ENCODE assay signal across 21 cellular contexts in genomic region chr12:49716546-49716945, GRCh38. TPM values are rescaled to one million over a fixed set of nuclear protein-coding genes. Genes with fewer than 3 reads are reported as not detected.
DNase-seq lines count a peak whose midpoint lies in the region; ATAC-seq and TF ChIP-seq lines count a peak whose summit lies in the region.
"Had no signal": no experiment of that assay in that cellular context is flagged by ENCODE, and none has a peak within 500 bp of the region (broad histone marks: within the 10 kb centered on the region; RNA-seq: fewer than 3 reads in every experiment).

No MANE protein-coding gene starts in this region.

- in situ Hi-C loops in GM13976 (cut with MboI; ENCODE audit: low sequenced_read_pairs, unreplicated experiment) (no loop called here), mammary epithelial cell (cut with MboI; ENCODE audit: low sequenced_read_pairs in 2 of 2) (no loop called here)

- no peak overlapping the region for H3K4me3 Mint-ChIP-seq in WTC11
- H3K4me3 Mint-ChIP-seq: activated naive CD8-positive, alpha-beta T cell; H9 had no signal

- no peaks in the 10 kb centered on the region for H4K20me1 ChIP-seq in OCI-LY3 (ENCODE audit: insufficient read depth, low read length)
- H4K20me1 ChIP-seq in mammary epithelial cell (ENCODE audit: insufficient read depth, low read length), result no peaks in the 10 kb centered on the region

- H2AFZ ChIP-seq in OCI-LY3 (ENCODE audit: low read depth, low read length) (no peak overlapping the region), mammary epithelial cell (ENCODE audit: low read depth, low read length) (no peak overlapping the region)

- peaks cover 5% of the 10 kb centered on the region; the same call in 1 of the 2 replicates for H3K27me3 ChIP-seq in OCI-LY3 (ENCODE audit: low read depth, low read length)
- no peaks in the 10 kb centered on the region for H3K27me3 ChIP-seq in mammary epithelial cell (ENCODE audit: insufficient read depth, low read length)
- H3K27me3 ChIP-seq: breast epithelium had no signal

- H3K4me2 ChIP-seq in OCI-LY3 (ENCODE audit: low read length) (peak overlapping the region; percentile 31), mammary epithelial cell (ENCODE audit: insufficient read depth, low read depth, low read length) (no peak overlapping the region)

- POLR2A ChIA-PET in WTC11 (lab: Charles Lee), result interaction anchor here (0.7 kb wide), 1 partner anchor 112 kb away, joined by 3 read pairs; no protein-coding TSS in a partner anchor

- H3K4me1 ChIP-seq in OCI-LY3 (ENCODE audit: low read length) (peaks cover 13% of the 10 kb centered on the region), mammary epithelial cell (ENCODE audit: insufficient read depth, low read length) (no peaks in the 10 kb centered on the region)
- H3K4me1 ChIP-seq: breast epithelium, sigmoid colon, upper lobe of right lung had no signal

- WGBS in mammary epithelial cell (ENCODE audit: low coverage, missing lambda C conversion rate), result 44% methylated on average over 2 of the region's 2 CpGs

- no peak overlapping the region for H3K27ac Mint-ChIP-seq in WTC11
- H3K27ac Mint-ChIP-seq: activated naive CD8-positive, alpha-beta T cell; H9 had no signal

- H3K9ac ChIP-seq in OCI-LY3 (ENCODE audit: low read length) (no peak overlapping the region), mammary epithelial cell (ENCODE audit: insufficient read depth, low read length) (no peak overlapping the region)

- H3K9me3 ChIP-seq in OCI-LY3 (ENCODE audit: insufficient read depth, low read length), result no peaks in the 10 kb centered on the region
- H3K9me3 ChIP-seq in mammary epithelial cell (replicated peaks; ENCODE audit: insufficient read depth, low read length), result no peaks in the 10 kb centered on the region
- H3K9me3 ChIP-seq: breast epithelium, sigmoid colon, upper lobe of right lung had no signal

- intact Hi-C loops in mammary epithelial cell (cut with micrococcal nuclease), result no loop called here

- dilution Hi-C loops in mammary epithelial cell (cut with HindIII; ENCODE audit: low sequenced_read_pairs), result loop anchor here (10.0 kb wide), 1 partner anchor 92 kb away; the partner anchor contains the start of gene PRPF40B

- no peaks in the 10 kb centered on the region for H3K4me1 Mint-ChIP-seq in WTC11
- H3K4me1 Mint-ChIP-seq: H9 had no signal

- ATAC-seq in GM19395 (IDR thresholded peaks at IDR 0.05; ENCODE audit: unreplicated experiment), result peak; percentile 58
- peak; percentile 58 for ATAC-seq in HG02938 (IDR thresholded peaks at IDR 0.05; ENCODE audit: unreplicated experiment)
- ATAC-seq in GM21528 (IDR thresholded peaks at IDR 0.05; ENCODE audit: low FRiP score, unreplicated experiment), result no peak
- no peak for ATAC-seq in HG03571 (IDR thresholded peaks at IDR 0.05; ENCODE audit: unreplicated experiment)
- no peak for ATAC-seq in WTC11
- ATAC-seq: upper lobe of right lung had no signal

- DNase-seq in GM13976 (ENCODE audit: low spot score) (peak; percentile 48), WTC11 (ENCODE audit: low spot score) (no peak), mammary epithelial cell (no peak)
- DNase-seq: activated CD4-positive, alpha-beta T cell treated with anti-CD3 and anti-CD28 coated beads for 48 hours; Calu3; H9; kidney glomerular epithelial cell; MM.1S; NK-92 treated with Interleukin-12 subunit alpha and Interleukin-12 subunit beta, amount 100 ng/mL, for 24 hours; occipital lobe; SHP77; sigmoid colon; stimulated activated CD4-positive, alpha-beta T cell treated with anti-CD3 and anti-CD28 coated beads, Interleukin-4, amount 100 ng/mL, for 4 hours; upper lobe of right lung had no signal

- no peaks in the 10 kb centered on the region for H3K36me3 ChIP-seq in OCI-LY3 (replicated peaks; ENCODE audit: low read depth, low read length)
- no peaks in the 10 kb centered on the region for H3K36me3 ChIP-seq in mammary epithelial cell (ENCODE audit: insufficient read depth, low read length)
- H3K36me3 ChIP-seq: breast epithelium, sigmoid colon, upper lobe of right lung had no signal

- H3K27me3 Mint-ChIP-seq in WTC11 (ENCODE audit: low read depth), result peaks cover 14% of the 10 kb centered on the region

- H3K79me2 ChIP-seq in OCI-LY3 (ENCODE audit: low read length) (no peaks in the 10 kb centered on the region), mammary epithelial cell (ENCODE audit: insufficient read depth, low read length) (no peaks in the 10 kb centered on the region)

- CTCF ChIA-PET in WTC11 (lab: Charles Lee) (interaction anchor here (1.1 to 2.2 kb wide), 4 partner anchors 16 to 93 kb away, joined by 3 to 12 read pairs (median 8); partner anchors contain the start of genes PRPF40B and TMBIM6), mammary epithelial cell (lab: Charles Lee; ENCODE audit: low non-redundant PET) (no interaction called here)

- BruUV-seq in mammary epithelial cell (replicated peaks; lab: Mats Ljungman, UMichigan), result no TSS peak

- peaks cover 6% of the 10 kb centered on the region for H3K9me3 Mint-ChIP-seq in WTC11
- H3K9me3 Mint-ChIP-seq: H9 had no signal

- H3K4me3 ChIP-seq in OCI-LY3 (ENCODE audit: low read length) (no peak overlapping the region), mammary epithelial cell (replicated peaks in 1 of 3; ENCODE audit: insufficient read depth in 1 of 3, low read depth in 2 of 3, low read length in 3 of 3) (no peak overlapping the region)
- H3K4me3 ChIP-seq: breast epithelium, sigmoid colon, upper lobe of right lung had no signal

- H3K27ac ChIP-seq in OCI-LY3 (ENCODE audit: low read length) (no peak overlapping the region), mammary epithelial cell (ENCODE audit: insufficient read depth, low read depth, low read length) (no peak overlapping the region)
- H3K27ac ChIP-seq: breast epithelium, sigmoid colon, upper lobe of right lung had no signal

- TF ChIP-seq CTCF in GM13976 (IDR thresholded peaks at IDR 0.05; ENCODE audit: borderline replicate concordance, control extremely low read depth, extremely low read depth, insufficient read depth, missing control alignments), result no peak
- no peak for TF ChIP-seq CTCF in OCI-LY3 (IDR thresholded peaks at IDR 0.05; ENCODE audit: low read depth, low read length)
- no peak for TF ChIP-seq CTCF in WTC11 (IDR thresholded peaks at IDR 0.05)
- no peak for TF ChIP-seq CTCF in mammary epithelial cell (conservative IDR thresholded peaks at IDR 0.05 in 1 of 2, IDR thresholded peaks at IDR 0.05 in 1 of 2; ENCODE audit: extremely low read depth in 1 of 2, insufficient read depth in 1 of 2, low read depth in 1 of 2, low read length in 2 of 2)

- H3K36me3 Mint-ChIP-seq in WTC11, result no peaks in the 10 kb centered on the region
- H3K36me3 Mint-ChIP-seq: activated naive CD8-positive, alpha-beta T cell had no signal

TF ChIP-seq in WTC11, 78 proteins besides CTCF, POLR2A, EP300 and RAD21 (continues in another document):
- TF ChIP-seq, protein P1, sequence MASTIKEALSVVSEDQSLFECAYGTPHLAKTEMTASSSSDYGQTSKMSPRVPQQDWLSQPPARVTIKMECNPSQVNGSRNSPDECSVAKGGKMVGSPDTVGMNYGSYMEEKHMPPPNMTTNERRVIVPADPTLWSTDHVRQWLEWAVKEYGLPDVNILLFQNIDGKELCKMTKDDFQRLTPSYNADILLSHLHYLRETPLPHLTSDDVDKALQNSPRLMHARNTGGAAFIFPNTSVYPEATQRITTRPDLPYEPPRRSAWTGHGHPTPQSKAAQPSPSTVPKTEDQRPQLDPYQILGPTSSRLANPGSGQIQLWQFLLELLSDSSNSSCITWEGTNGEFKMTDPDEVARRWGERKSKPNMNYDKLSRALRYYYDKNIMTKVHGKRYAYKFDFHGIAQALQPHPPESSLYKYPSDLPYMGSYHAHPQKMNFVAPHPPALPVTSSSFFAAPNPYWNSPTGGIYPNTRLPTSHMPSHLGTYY (CRISPR knock-in tag; IDR thresholded peaks at IDR 0.05), result no peak
- TF ChIP-seq, protein P2, sequence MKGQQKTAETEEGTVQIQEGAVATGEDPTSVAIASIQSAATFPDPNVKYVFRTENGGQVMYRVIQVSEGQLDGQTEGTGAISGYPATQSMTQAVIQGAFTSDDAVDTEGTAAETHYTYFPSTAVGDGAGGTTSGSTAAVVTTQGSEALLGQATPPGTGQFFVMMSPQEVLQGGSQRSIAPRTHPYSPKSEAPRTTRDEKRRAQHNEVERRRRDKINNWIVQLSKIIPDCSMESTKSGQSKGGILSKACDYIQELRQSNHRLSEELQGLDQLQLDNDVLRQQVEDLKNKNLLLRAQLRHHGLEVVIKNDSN (CRISPR knock-in tag; IDR thresholded peaks at IDR 0.05), result no peak
- TF ChIP-seq EMX1 (CRISPR knock-in tag; IDR thresholded peaks at IDR 0.05) (no peak), NR1H2 (CRISPR knock-in tag; IDR thresholded peaks at IDR 0.05) (no peak), HMGA2 (CRISPR knock-in tag; IDR thresholded peaks at IDR 0.05) (no peak), ZNF219 (CRISPR knock-in tag; IDR thresholded peaks at IDR 0.05; ENCODE audit: borderline replicate concordance) (no peak)
- TF ChIP-seq, protein P3, sequence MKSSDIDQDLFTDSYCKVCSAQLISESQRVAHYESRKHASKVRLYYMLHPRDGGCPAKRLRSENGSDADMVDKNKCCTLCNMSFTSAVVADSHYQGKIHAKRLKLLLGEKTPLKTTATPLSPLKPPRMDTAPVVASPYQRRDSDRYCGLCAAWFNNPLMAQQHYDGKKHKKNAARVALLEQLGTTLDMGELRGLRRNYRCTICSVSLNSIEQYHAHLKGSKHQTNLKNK (CRISPR knock-in tag; IDR thresholded peaks at IDR 0.05), result no peak

RNA-seq across cellular contexts. Expression of gene FMNL3, which starts 9.3 kb away (rescaled TPM):
- total RNA-seq in WTC11 (2021), result 15.2 to 19.3 TPM (median 15.6 TPM) in 3 replicates
- 10 to 100 TPM; 17.6 to 32.0 TPM for total RNA-seq in mammary epithelial cell
- 10.7 TPM for polyA plus RNA-seq in mammary epithelial cell
- 24.7 TPM for polyA minus RNA-seq in mammary epithelial cell

RNA-seq across cellular contexts. Expression of gene TMBIM6, which starts 24.8 kb away (rescaled TPM):
- total RNA-seq in WTC11 (2021), result 402 to 417 TPM (median 412 TPM) in 3 replicates
- total RNA-seq in mammary epithelial cell, result 100 to 1,000 TPM; 535 to 649 TPM
- 566 TPM for polyA plus RNA-seq in mammary epithelial cell
- polyA minus RNA-seq in mammary epithelial cell, result 608 TPM

Comparison
In these comparisons a context has a peak if more than half of its experiments do, and no peak if none do; other contexts are left out.
1. ATAC-seq: peak in GM19395 (single experiment) and HG02938 (single experiment); none in GM21528 (single experiment), HG03571 (single experiment) and WTC11 (single experiment).